Comparison of ENCODE assay signal across 8 cellular contexts in the genomic region with DNA sequence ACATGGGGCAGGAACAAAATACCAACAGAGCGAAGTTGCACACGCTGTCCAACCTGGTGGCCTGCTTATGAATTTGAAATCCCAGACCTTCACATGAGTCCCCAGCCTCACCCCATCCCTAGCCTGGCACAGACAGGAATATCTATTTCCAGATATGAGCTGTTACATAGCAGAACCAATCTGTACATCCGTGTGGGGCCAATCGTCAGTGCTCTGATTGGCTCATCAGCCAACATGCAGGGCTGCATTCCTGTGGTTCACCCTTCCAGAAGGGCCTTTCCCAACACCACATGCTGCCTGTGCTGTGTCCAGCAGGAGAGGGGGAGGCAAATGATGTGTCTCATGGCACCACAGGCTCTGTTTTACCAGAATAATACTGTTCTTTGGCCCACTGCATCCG. TPM values are rescaled to one million over a fixed set of nuclear protein-coding genes. Genes with fewer than 3 reads are reported as not detected.
DNase-seq lines count a peak whose midpoint lies in the region; ATAC-seq, FAIRE-seq and TF ChIP-seq lines count a peak whose summit lies in the region.

No MANE protein-coding gene starts in this region.

- 0 out of 2 replicates have a peak, but pooled peaks have one; percentile 9 for TF ChIP-seq POLR2A in H54 (IDR thresholded peaks at IDR 0.05; ENCODE audit: low read depth, low read length)
- TF ChIP-seq POLR2A in body of pancreas (IDR thresholded peaks at IDR 0.05) = peak in 1 of 3 donors; percentile 9
- TF ChIP-seq POLR2A in stomach (IDR thresholded peaks at IDR 0.05) = no peak

- H3K4me3 ChIP-seq in body of pancreas = no peak overlapping the region
- no peak overlapping the region for H3K4me3 ChIP-seq in stomach

- intact Hi-C loops in body of pancreas (cut with DNase I) = no loop called here
- intact Hi-C loops in stomach (cut with DNase I; ENCODE audit: low total_unique reads) = no loop called here

- H3K36me3 ChIP-seq in body of pancreas (replicated peaks in 1 of 2; ENCODE audit: insufficient read depth in 1 of 2, low read depth in 2 of 2) (no peaks in the 10 kb centered on the region), stomach (no peaks in the 10 kb centered on the region)

- TF ChIP-seq EP300 in stomach (IDR thresholded peaks at IDR 0.05) = no peak

- TF ChIP-seq CTCF in body of pancreas (IDR thresholded peaks at IDR 0.05) (no peak), stomach (IDR thresholded peaks at IDR 0.05) (no peak)

- H3K4me1 ChIP-seq in body of pancreas (peaks cover 18% of the 10 kb centered on the region), stomach (peaks cover 6 to 33% (median 18%) of the 10 kb centered on the region in 4 donors)

- DNase-seq in H54 (ENCODE audit: insufficient read length, low spot score) = peak; percentile 76
- peak; percentile 33 to 73 (median 60) for DNase-seq in body of pancreas
- DNase-seq in iPS-NIHi11 (ENCODE audit: low spot score) = peak; percentile 74
- peak; percentile 35 for DNase-seq in stomach
- DNase-seq in pons (ENCODE audit: low spot score) = no peak
- no peak for DNase-seq in stimulated activated CD4-positive, alpha-beta T cell treated with anti-CD3 and anti-CD28 coated beads, Interleukin-1b, Interleukin-23, amount 100 ng/mL, for 48 hours

- ATAC-seq in body of pancreas (peak; percentile 76), HG03175 (IDR thresholded peaks at IDR 0.05; ENCODE audit: unreplicated experiment) (no peak), GM19324 (IDR thresholded peaks at IDR 0.05; ENCODE audit: low FRiP score, unreplicated experiment) (no peak)

- peak; percentile 94 for FAIRE-seq in H54 (lab: Jason Lieb, UNC)

- H3K27ac ChIP-seq in body of pancreas = peak overlapping the region in 3 of 4 donors; percentile 56 to 78 (median 63)
- H3K27ac ChIP-seq in stomach = peak overlapping the region in 4 of 5 donors; percentile 6 to 64 (median 43)

- 75 to 78% methylated on average over 5 of the region's 5 CpGs for WGBS in body of pancreas, 2 donors
- WGBS in stomach, 5 donors = 50 to 70% (median 61%) methylated on average over 5 of the region's 5 CpGs

- H3K9me3 ChIP-seq in body of pancreas (no peaks in the 10 kb centered on the region), stomach (no peaks in the 10 kb centered on the region)

- H3K27me3 ChIP-seq in body of pancreas (no peaks in the 10 kb centered on the region), stomach (peaks cover 0 to 6% (median 0%) of the 10 kb centered on the region in 3 donors)

RNA-seq across cellular contexts. Expression of a gene that starts 31.3 kb away (rescaled TPM):
- total RNA-seq in body of pancreas = 100 to 1,000 TPM in 1 of 2 donors, 10 to 100 TPM in 1; 63.3 to 135 TPM
- 100 to 1,000 TPM in 1 of 5 donors, 10 to 100 TPM in 4; 17.0 to 123 (median 70.1) TPM for total RNA-seq in stomach
- polyA plus RNA-seq in stomach = 10 to 100 TPM; 15.9 to 30.4 (median 22.7) TPM

Comparison
In these comparisons a context has a peak if more than half of its experiments do, and no peak if none do; other contexts are left out.
1. DNase-seq: peak in H54 (single experiment), body of pancreas (4 of 4), iPS-NIHi11 (single experiment) and stomach (single experiment); none in pons (single experiment) and stimulated activated CD4-positive, alpha-beta T cell treated with anti-CD3 and anti-CD28 coated beads, Interleukin-1b, Interleukin-23, amount 100 ng/mL, for 48 hours (single experiment).